In genomic region chr10:86400705-86401587, GRCh38 we compare ENCODE assay signal across 8 cellular contexts. TPM values are rescaled to one million over a fixed set of nuclear protein-coding genes. Genes with fewer than 3 reads are reported as not detected.
DNase-seq lines count a peak whose midpoint lies in the region; ATAC-seq and TF ChIP-seq lines count a peak whose summit lies in the region.

No MANE protein-coding gene starts in this region.

- no peaks in the 10 kb centered on the region for H3K27me3 ChIP-seq in OCI-LY3 (ENCODE audit: low read depth, low read length)
- no peaks in the 10 kb centered on the region for H3K27me3 ChIP-seq in vagina

- H3K4me1 Mint-ChIP-seq in progenitor cell of endocrine pancreas (ENCODE audit: low read depth), result peaks cover 8% of the 10 kb centered on the region

- no peaks in the 10 kb centered on the region for H4K20me1 ChIP-seq in OCI-LY3 (ENCODE audit: insufficient read depth, low read length)

- TF ChIP-seq POLR2A in vagina (IDR thresholded peaks at IDR 0.05), result no peak

- H3K4me1 ChIP-seq in OCI-LY3 (ENCODE audit: low read length) (peaks cover 7% of the 10 kb centered on the region), vagina (peaks cover 33% of the 10 kb centered on the region)

- peak overlapping the region; percentile 56 for H3K27ac Mint-ChIP-seq in progenitor cell of endocrine pancreas

- H3K27ac ChIP-seq in OCI-LY3 (ENCODE audit: low read length) (no peak overlapping the region), vagina (peak overlapping the region; percentile 82)

- no peaks in the 10 kb centered on the region for H3K36me3 Mint-ChIP-seq in progenitor cell of endocrine pancreas (ENCODE audit: insufficient read depth)

- intact Hi-C loops in vagina (cut with DNase I), result loop anchor here (10.0 kb wide), 2 partner anchors 184 to 514 kb away; no protein-coding TSS in a partner anchor

- peak overlapping the region; percentile 66 for H3K9ac ChIP-seq in OCI-LY3 (ENCODE audit: low read length)

- H3K9me3 Mint-ChIP-seq in progenitor cell of endocrine pancreas (ENCODE audit: low read depth), result peaks cover 4% of the 10 kb centered on the region

- peak overlapping the region; percentile 80 for H3K4me2 ChIP-seq in OCI-LY3 (ENCODE audit: low read length)

- DNase-seq in activated effector memory CD4-positive, alpha-beta T cell treated with Interleukin-2 at 50 U/mL for 16 hours, result peak; percentile 57
- DNase-seq in germinal center (ENCODE audit: low spot score), result peak; percentile 59
- DNase-seq in progenitor cell of endocrine pancreas (ENCODE audit: low spot score, unreplicated experiment), result peak; percentile 37
- DNase-seq in vagina (ENCODE audit: extremely low spot score in 2 of 2), result no peak
- DNase-seq in amniotic stem cell (lab: John Stamatoyannopoulos, UW), result no peak

- TF ChIP-seq CTCF in OCI-LY3 (IDR thresholded peaks at IDR 0.05; ENCODE audit: low read depth, low read length) (no peak), progenitor cell of endocrine pancreas (IDR thresholded peaks at IDR 0.05; ENCODE audit: unreplicated experiment) (peak; percentile 43), vagina (IDR thresholded peaks at IDR 0.05) (no peak)

- H3K4me3 Mint-ChIP-seq in progenitor cell of endocrine pancreas (ENCODE audit: low read depth), result peak overlapping the region; percentile 72

- peaks cover 58% of the 10 kb centered on the region for H3K27me3 Mint-ChIP-seq in progenitor cell of endocrine pancreas

- ATAC-seq in GM18511 (IDR thresholded peaks at IDR 0.05; ENCODE audit: unreplicated experiment) (peak; percentile 46), HG02759 (IDR thresholded peaks at IDR 0.05; ENCODE audit: unreplicated experiment) (peak; percentile 38)

- no peaks in the 10 kb centered on the region for H3K79me2 ChIP-seq in OCI-LY3 (ENCODE audit: low read length)

- H3K9me3 ChIP-seq in OCI-LY3 (ENCODE audit: insufficient read depth, low read length) (no peaks in the 10 kb centered on the region), vagina (no peaks in the 10 kb centered on the region)

- H3K36me3 ChIP-seq in OCI-LY3 (replicated peaks; ENCODE audit: low read depth, low read length) (no peaks in the 10 kb centered on the region), vagina (no peaks in the 10 kb centered on the region)

- peak overlapping the region; percentile 56 for H2AFZ ChIP-seq in OCI-LY3 (ENCODE audit: low read depth, low read length)

- H3K4me3 ChIP-seq in OCI-LY3 (ENCODE audit: low read length) (peak overlapping the region; percentile 92), vagina (peak overlapping the region; percentile 52 to 60)

RNA-seq across cellular contexts. Expression of gene GRID1, which starts 34.4 kb away (rescaled TPM):
- total RNA-seq in progenitor cell of endocrine pancreas (0.22 and 0.42 TPM in 2 replicates), vagina (7.1 TPM)

Comparison
In these comparisons a context has a peak if more than half of its experiments do, and no peak if none do; other contexts are left out.
1. DNase-seq: peak in activated effector memory CD4-positive, alpha-beta T cell treated with Interleukin-2 at 50 U/mL for 16 hours (single experiment), germinal center (single experiment) and progenitor cell of endocrine pancreas (single experiment); none in vagina (0 of 2) and amniotic stem cell (single experiment).